In genomic region chr1:150767704-150768103, GRCh38 we compare ENCODE assay signal across 1 cellular context.
TF ChIP-seq lines count a peak whose summit lies in the region.

No MANE protein-coding gene starts in this region.

TF ChIP-seq in HEK293, 187 proteins besides CTCF, POLR2A, EP300 and RAD21:
- peak; percentile 55 for TF ChIP-seq GLIS1 (tag by site-specific recombination; IDR thresholded peaks at IDR 0.05)
TF ChIP-seq in HEK293: peak in this region for 1; not testable (repeated sequence) for 186.
